In genomic region chr19:53365134-53365898, GRCh38 we compare ENCODE assay signal across 8 cellular contexts. TPM values are rescaled to one million over a fixed set of nuclear protein-coding genes. Genes with fewer than 3 reads are reported as not detected.
DNase-seq lines count a peak whose midpoint lies in the region; ATAC-seq and TF ChIP-seq lines count a peak whose summit lies in the region.

Gene ZNF525, plus strand, starts transcription at chr19:53365705. Its CDS starts 6,577 bp downstream, at chr19:53372282.

- peaks cover 28% of the 10 kb centered on the region for H3K36me3 Mint-ChIP-seq in activated CD4-positive, alpha-beta memory T cell treated with anti-CD3 and anti-CD28 coated beads, Interleukin-2, amount 10 ng/mL, durations not matched to agents 7 days and 5 days (ENCODE audit: low read depth)

- peak within 1 kb of the TSS; percentile 58 for H3K4me3 ChIP-seq in BJ (ENCODE audit: low read depth, low read length)
- peak within 1 kb of the TSS; percentile 52 for H3K4me3 ChIP-seq in ectodermal cell (ENCODE audit: insufficient read depth, low read depth, low read length)

- CTCF ChIA-PET in BJ (lab: Yijun Ruan, JAX) = interaction anchor here (0.8 kb wide), 1 partner anchor 170 kb away, joined by 3 read pairs; no protein-coding TSS in a partner anchor
- CTCF ChIA-PET in activated CD4-positive, alpha-beta memory T cell treated with anti-CD3 and anti-CD28 coated beads, Interleukin-2, amount 10 ng/mL, durations not matched to agents 7 days and 5 days (lab: Charles Lee) = no interaction called here

- H3K4me1 ChIP-seq in ectodermal cell (ENCODE audit: control insufficient read depth, insufficient read depth, low read length) = peaks cover 6% of the 10 kb centered on the region

- H3K27ac Mint-ChIP-seq in activated CD4-positive, alpha-beta memory T cell treated with anti-CD3 and anti-CD28 coated beads, Interleukin-2, amount 10 ng/mL, durations not matched to agents 7 days and 5 days = peak within 1 kb of the TSS; percentile 78

- TF ChIP-seq CTCF in BJ (IDR thresholded peaks at IDR 0.05; ENCODE audit: insufficient read depth, low read depth, low read length) = peak; percentile 32

- H3K27me3 Mint-ChIP-seq in activated CD4-positive, alpha-beta memory T cell treated with anti-CD3 and anti-CD28 coated beads, Interleukin-2, amount 10 ng/mL, durations not matched to agents 7 days and 5 days = no peaks in the 10 kb centered on the region

- peaks cover 42% of the 10 kb centered on the region for H3K9me3 Mint-ChIP-seq in activated CD4-positive, alpha-beta memory T cell treated with anti-CD3 and anti-CD28 coated beads, Interleukin-2, amount 10 ng/mL, durations not matched to agents 7 days and 5 days

- DNase-seq in BJ (ENCODE audit: low read depth) (no peak), GM19238 (ENCODE audit: insufficient read length, low spot score) (peak; percentile 85), NCI-H526 treated with DMSO at 0.1 percent for 48 hours (lab: John Stamatoyannopoulos, UW) (peak; percentile 87), lung microvascular endothelial cell (ENCODE audit: low read depth in 2 of 2) (peak; percentile 58 to 77)
- peak; percentile 96 for DNase-seq in activated CD4-positive, alpha-beta memory T cell treated with anti-CD3 and anti-CD28 coated beads, Interleukin-2, amount 10 ng/mL, durations not matched to agents 7 days and 5 days
- DNase-seq in stimulated activated CD4-positive, alpha-beta T cell treated with anti-CD3 and anti-CD28 coated beads, TNF-alpha, amount 100 ng/mL, for 4 hours (ENCODE audit: low read depth in 3 of 3) = peak; percentile 94 to 98 (median 94)

- POLR2A ChIA-PET in BJ (lab: Charles Lee) = no interaction called here
- POLR2A ChIA-PET in activated CD4-positive, alpha-beta memory T cell treated with anti-CD3 and anti-CD28 coated beads, Interleukin-2, amount 10 ng/mL, durations not matched to agents 7 days and 5 days (lab: Charles Lee) = interaction anchor here (0.6 kb wide), 1 partner anchor 203 kb away, joined by 3 read pairs; no protein-coding TSS in a partner anchor

- 1 to 2% methylated on average over 45 of the region's 45 CpGs for WGBS in ectodermal cell, 2 experiments

- H3K36me3 ChIP-seq in BJ (ENCODE audit: control insufficient read depth, insufficient read depth, low read length) = no peaks in the 10 kb centered on the region
- no peaks in the 10 kb centered on the region for H3K36me3 ChIP-seq in ectodermal cell (ENCODE audit: control insufficient read depth, insufficient read depth, low read length)

- ATAC-seq in HG03439 (IDR thresholded peaks at IDR 0.05; ENCODE audit: unreplicated experiment) = peak; percentile 97

- peak within 1 kb of the TSS; percentile 88 for H3K4me3 Mint-ChIP-seq in activated CD4-positive, alpha-beta memory T cell treated with anti-CD3 and anti-CD28 coated beads, Interleukin-2, amount 10 ng/mL, durations not matched to agents 7 days and 5 days

- no peaks in the 10 kb centered on the region for H3K9me3 ChIP-seq in ectodermal cell (ENCODE audit: control insufficient read depth, low read length)

- H3K4me1 Mint-ChIP-seq in activated CD4-positive, alpha-beta memory T cell treated with anti-CD3 and anti-CD28 coated beads, Interleukin-2, amount 10 ng/mL, durations not matched to agents 7 days and 5 days = peaks cover 16% of the 10 kb centered on the region

- H3K27me3 ChIP-seq in BJ (ENCODE audit: control insufficient read depth, insufficient read depth, low read length) (no peaks in the 10 kb centered on the region), ectodermal cell (ENCODE audit: control insufficient read depth, insufficient read depth, low read length, poor library complexity, severe bottlenecking) (peaks cover 17% of the 10 kb centered on the region)

- no peak within 1 kb of the TSS for H3K27ac ChIP-seq in ectodermal cell (ENCODE audit: insufficient read depth, low read depth, low read length, poor library complexity, severe bottlenecking)

RNA-seq across cellular contexts. Expression of gene ZNF525, which starts in this region (rescaled TPM):
- 1.2 and 2.3 TPM in 2 replicates for polyA plus RNA-seq in BJ (2011; rRNA removed)
- 1.3 and 1.6 TPM in 2 replicates for polyA minus RNA-seq in BJ (2011; rRNA and poly(A)+ RNA removed)
- total RNA-seq in activated CD4-positive, alpha-beta memory T cell treated with anti-CD3 and anti-CD28 coated beads, Interleukin-2, amount 10 ng/mL, durations not matched to agents 7 days and 5 days = 10 to 100 TPM; 15.9 to 16.1 TPM
- 8.7 TPM for polyA plus RNA-seq in ectodermal cell (2013, experiment 1 of 4)
- polyA plus RNA-seq in ectodermal cell (2013, experiment 2 of 4) = 10.0 TPM
- polyA plus RNA-seq in ectodermal cell (2013, experiment 3 of 4) = 8.2 TPM
- 7.4 TPM for polyA plus RNA-seq in ectodermal cell (2013, experiment 4 of 4)
- total RNA-seq in lung microvascular endothelial cell = 3.3 and 9.7 TPM in 2 replicates
